ENCODE assay signal across 11 cellular contexts in genomic region chr13:29583073-29583785, GRCh38. TPM values are rescaled to one million over a fixed set of nuclear protein-coding genes. Genes with fewer than 3 reads are reported as not detected.
A peak's percentile ranks its signal among the peaks of the same experiment; 100 is the strongest.
DNase-seq lines count a peak whose midpoint lies in the region; ATAC-seq and TF ChIP-seq lines count a peak whose summit lies in the region.
"Had no signal": no experiment of that assay in that cellular context is flagged by ENCODE, and none has a peak within 500 bp of the region (broad histone marks: within the 10 kb centered on the region; RNA-seq: fewer than 3 reads in every experiment).

No MANE protein-coding gene starts in this region.

- ATAC-seq in HG02798 (IDR thresholded peaks at IDR 0.05; ENCODE audit: poor library complexity, unreplicated experiment) (no peak), GM21447 (IDR thresholded peaks at IDR 0.05; ENCODE audit: unreplicated experiment) (no peak)

- H3K4me3 ChIP-seq in fibroblast of mammary gland (ENCODE audit: control insufficient read depth, low read depth, low read length): no peak overlapping the region
- H3K4me3 ChIP-seq: esophagus muscularis mucosa, stomach had no signal

- TF ChIP-seq CTCF in fibroblast of mammary gland (conservative IDR thresholded peaks at IDR 0.05; ENCODE audit: control insufficient read depth, insufficient read depth, low read depth, low read length): no peak

- DNase-seq in A172 (ENCODE audit: low spot score) (peak; percentile 81), H4 (ENCODE audit: low spot score) (peak; percentile 34), T1000 (lab: John Stamatoyannopoulos, UW) (peak; percentile 43), fibroblast of mammary gland (ENCODE audit: low read depth) (peak; percentile 87), DMS79 (lab: John Stamatoyannopoulos, UW) (no peak), NCI-H1436 treated with DMSO at 0.1 percent for 48 hours (lab: John Stamatoyannopoulos, UW) (no peak)
- DNase-seq: NCI-H1436, stomach had no signal

RNA-seq across cellular contexts. Expression of gene SLC7A1, which starts 12.3 kb away (rescaled TPM):
- 19.3 and 20.2 TPM in 2 replicates for total RNA-seq in A172 (2014; rRNA removed; shearing (Covaris generic))
- 8.6 and 13.4 TPM in 2 replicates for total RNA-seq in H4 (2014; rRNA removed; shearing (Covaris generic))

Comparison
In these comparisons a context has a peak if more than half of its experiments do, and no peak if none do; other contexts are left out.
1. DNase-seq: peak in A172 (single experiment), H4 (single experiment), T1000 (single experiment) and fibroblast of mammary gland (single experiment); none in DMS79 (single experiment) and NCI-H1436 treated with DMSO at 0.1 percent for 48 hours (single experiment).